In the genomic region with DNA sequence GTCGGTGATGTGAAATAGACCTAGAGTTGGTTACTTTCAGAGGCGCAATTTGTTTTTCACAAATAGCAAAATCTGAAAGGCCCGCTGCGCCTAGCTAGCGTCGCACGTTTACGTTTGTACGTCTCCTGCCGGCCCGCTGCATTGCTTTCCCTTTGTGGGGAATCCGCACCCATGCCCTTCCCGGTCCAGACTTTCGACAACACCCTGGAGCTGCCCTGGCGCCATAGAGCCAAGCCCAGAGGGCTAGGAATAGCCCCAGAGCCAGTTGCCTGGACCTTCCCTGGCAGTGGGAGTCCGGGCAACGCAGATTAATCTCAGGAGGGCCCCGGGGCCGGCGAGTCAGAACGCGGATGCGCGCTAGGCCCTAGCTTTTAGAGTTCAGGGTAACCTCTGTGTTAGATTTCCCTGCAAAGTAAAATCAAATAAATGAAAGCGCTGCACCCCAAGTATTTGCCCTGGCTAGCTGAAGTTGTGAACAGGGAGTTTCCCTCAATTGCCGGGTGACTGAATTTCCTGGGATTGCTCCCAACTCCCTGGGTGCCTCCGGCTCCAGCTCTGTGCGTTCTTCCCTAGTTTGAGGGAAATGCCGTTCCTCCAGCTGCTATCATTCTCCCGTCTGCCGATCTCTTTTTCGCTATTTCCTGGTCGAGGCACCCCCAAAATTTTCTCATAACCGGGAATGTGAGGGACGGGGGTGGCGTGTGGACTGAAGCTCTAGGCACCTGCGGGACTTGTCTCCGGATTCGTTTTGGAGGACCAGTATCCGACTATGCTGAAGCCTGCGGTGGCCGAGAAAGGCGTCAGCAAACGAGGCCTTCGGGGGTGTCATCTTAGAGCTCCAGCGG, we compare ENCODE assay signal across 12 cellular contexts. TPM values are rescaled to one million over a fixed set of nuclear protein-coding genes. Genes with fewer than 3 reads are reported as not detected.
DNase-seq lines count a peak whose midpoint lies in the region; ATAC-seq, FAIRE-seq and TF ChIP-seq lines count a peak whose summit lies in the region.
"Had no signal": no experiment of that assay in that cellular context is flagged by ENCODE, and none has a peak within 500 bp of the region (broad histone marks: within the 10 kb centered on the region; RNA-seq: fewer than 3 reads in every experiment).

No MANE protein-coding gene starts in this region.

- peaks cover 11% of the 10 kb centered on the region for H3K4me1 ChIP-seq in ACC112 (ENCODE audit: control insufficient read depth, insufficient read depth, low read length, unreplicated experiment)
- peaks cover 6% of the 10 kb centered on the region for H3K4me1 ChIP-seq in astrocyte (ENCODE audit: insufficient read depth, low read length)

- H3K27me3 Mint-ChIP-seq in astrocyte (ENCODE audit: low read depth, unreplicated experiment): peaks cover 86% of the 10 kb centered on the region
- peaks cover 49 to 87% (median 70%) of the 10 kb centered on the region in 5 donors for H3K27me3 Mint-ChIP-seq in naive thymus-derived CD8-positive, alpha-beta T cell

- no peaks in the 10 kb centered on the region for H3K27me3 ChIP-seq in ACC112 (ENCODE audit: insufficient read depth, low read length)
- peaks cover 83% of the 10 kb centered on the region for H3K27me3 ChIP-seq in astrocyte (ENCODE audit: insufficient read depth, low read length)

- peaks cover 2% of the 10 kb centered on the region for H3K36me3 Mint-ChIP-seq in astrocyte (ENCODE audit: low read depth, unreplicated experiment)
- peaks cover 0 to 3% (median 0%) of the 10 kb centered on the region in 3 donors for H3K36me3 Mint-ChIP-seq in naive thymus-derived CD8-positive, alpha-beta T cell

- peak; percentile 35 for DNase-seq in GM10266 (ENCODE audit: extremely low spot score)
- DNase-seq in astrocyte (ENCODE audit: low read depth): no peak
- no peak for DNase-seq in naive thymus-derived CD8-positive, alpha-beta T cell
- no peak for DNase-seq in AML-193 (lab: John Stamatoyannopoulos, UW)
- no peak for DNase-seq in NCI-H2196 (lab: John Stamatoyannopoulos, UW; ENCODE audit: unreplicated experiment)
- no peak for DNase-seq in hippocampal formation (lab: John Stamatoyannopoulos, UW)
- no peak for DNase-seq in germinal center (ENCODE audit: low spot score)
- DNase-seq: dermis blood vessel endothelial cell, DMS79 had no signal

- H3K4me1 Mint-ChIP-seq in astrocyte (ENCODE audit: low read depth, unreplicated experiment): peaks cover 2% of the 10 kb centered on the region
- H3K4me1 Mint-ChIP-seq in naive thymus-derived CD8-positive, alpha-beta T cell: peaks cover 13 to 40% (median 27%) of the 10 kb centered on the region in 4 donors

- ATAC-seq in naive thymus-derived CD8-positive, alpha-beta T cell: no peak

- H3K79me2 ChIP-seq in ACC112 (ENCODE audit: control insufficient read depth, insufficient read depth, low read length, unreplicated experiment): peaks cover 28% of the 10 kb centered on the region
- peaks cover 26% of the 10 kb centered on the region for H3K79me2 ChIP-seq in astrocyte (ENCODE audit: insufficient read depth, low read length)

- peaks cover 3% of the 10 kb centered on the region for H3K9me3 ChIP-seq in astrocyte (ENCODE audit: insufficient read depth, low read depth, low read length)

- peak overlapping the region; percentile 83 for H3K27ac Mint-ChIP-seq in astrocyte (ENCODE audit: unreplicated experiment)
- no peak overlapping the region for H3K27ac Mint-ChIP-seq in naive thymus-derived CD8-positive, alpha-beta T cell

- TF ChIP-seq CTCF in GM10266 (IDR thresholded peaks at IDR 0.05; ENCODE audit: control insufficient read depth, insufficient read depth, low read depth, missing control alignments) (no peak), astrocyte (IDR thresholded peaks at IDR 0.05; ENCODE audit: insufficient read depth, low read depth, low read length) (no peak)

- H2AFZ ChIP-seq in ACC112 (ENCODE audit: low read length, unreplicated experiment) (peak overlapping the region; percentile 95), astrocyte (ENCODE audit: low read depth, low read length) (peak overlapping the region; percentile 41)

- FAIRE-seq in astrocyte (lab: Jason Lieb, UNC): no peak
- FAIRE-seq: H54, RCC 7860 had no signal

- H3K4me2 ChIP-seq in astrocyte (ENCODE audit: low read length): peak overlapping the region; percentile 85

- H3K36me3 ChIP-seq in ACC112 (ENCODE audit: insufficient read depth, low read length) (no peaks in the 10 kb centered on the region), astrocyte (ENCODE audit: insufficient read depth, low read length) (no peaks in the 10 kb centered on the region)

- H3K27ac ChIP-seq in ACC112 (ENCODE audit: low read depth, low read length): peak overlapping the region; percentile 57
- H3K27ac ChIP-seq in astrocyte (ENCODE audit: low read depth, low read length): no peak overlapping the region

- POLR2A ChIA-PET in naive thymus-derived CD8-positive, alpha-beta T cell (lab: Charles Lee): interaction anchor here (1.1 kb wide), 1 partner anchor 536 kb away, joined by 3 read pairs; no protein-coding TSS in a partner anchor

- H3K9ac ChIP-seq in astrocyte (ENCODE audit: low read length): peak overlapping the region; percentile 47

- H4K20me1 ChIP-seq in astrocyte (ENCODE audit: insufficient read depth, low read length): peaks cover 12% of the 10 kb centered on the region

- no peak overlapping the region for H3K4me3 Mint-ChIP-seq in astrocyte (ENCODE audit: unreplicated experiment)
- H3K4me3 Mint-ChIP-seq in naive thymus-derived CD8-positive, alpha-beta T cell: peak overlapping the region; percentile 41 to 80 (median 68)

- H3K9me3 Mint-ChIP-seq in astrocyte (ENCODE audit: unreplicated experiment): peaks cover 41% of the 10 kb centered on the region
- peaks cover 0 to 2% (median 0%) of the 10 kb centered on the region in 9 donors for H3K9me3 Mint-ChIP-seq in naive thymus-derived CD8-positive, alpha-beta T cell

- H3K4me3 ChIP-seq in ACC112 (ENCODE audit: low read depth, low read length): peak overlapping the region; percentile 85
- peak overlapping the region; percentile 31 for H3K4me3 ChIP-seq in astrocyte (ENCODE audit: insufficient read depth, low read depth, low read length)

RNA-seq across cellular contexts. Expression of gene EN1, which starts 1.2 kb away (rescaled TPM):
- total RNA-seq in astrocyte: 0.09 TPM in 1 of 2 replicates, not detected in the other
- not detected for total RNA-seq in naive thymus-derived CD8-positive, alpha-beta T cell
- not detected for polyA plus RNA-seq in naive thymus-derived CD8-positive, alpha-beta T cell
- total RNA-seq: dermis blood vessel endothelial cell had no signal
